28 cellular contexts compared by ENCODE assay signal in the genomic region with DNA sequence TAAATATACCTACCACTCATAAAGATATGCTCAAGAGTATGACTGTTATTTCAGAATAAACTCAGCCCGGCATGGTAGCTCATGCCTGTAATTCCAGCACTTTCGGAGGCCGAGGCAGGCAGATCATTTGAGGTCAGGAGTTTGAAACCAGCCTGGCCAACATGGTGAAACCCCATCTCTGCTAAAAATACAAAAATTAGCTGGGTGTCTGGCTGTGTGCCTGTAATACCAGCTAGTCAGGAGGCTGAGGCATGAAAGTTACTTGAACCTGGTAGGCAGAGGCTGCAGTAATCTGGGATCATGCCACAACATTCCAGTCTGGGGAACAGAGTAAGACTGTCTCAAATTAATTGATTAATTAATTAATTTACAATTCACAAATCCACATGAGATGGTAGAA.
"Had no signal": no experiment of that assay in that cellular context is flagged by ENCODE, and none has a peak within 500 bp of the region (broad histone marks: within the 10 kb centered on the region; RNA-seq: fewer than 3 reads in every experiment).

No MANE protein-coding gene starts in this region.

- H3K27me3 ChIP-seq: brain microvascular endothelial cell had no signal

- H3K4me3 ChIP-seq: K562 had no signal

- H3K4me1 Mint-ChIP-seq: activated T-helper 17 cell treated with anti-CD3 and anti-CD28 coated beads, Interleukin-2, amount 50 U/mL, for 72 hours had no signal

- DNase-seq: activated CD4-positive, alpha-beta T cell treated with anti-CD3 and anti-CD28 coated beads for 48 hours; activated CD4-positive, alpha-beta T cell treated with anti-CD3 and anti-CD28 coated beads, Interleukin-2, amount 50 U/mL, for 4 hours; activated CD4-positive, CD25-positive, alpha-beta regulatory T cell treated with anti-CD3 and anti-CD28 coated beads, Interleukin-2, amount 50 U/mL, for 72 hours; activated CD8-positive, alpha-beta memory T cell treated with anti-CD3 and anti-CD28 coated beads, Interleukin-2, amount 50 U/mL, for 48 hours; activated CD8-positive, alpha-beta T cell treated with anti-CD3 and anti-CD28 coated beads, Interleukin-2, amount 10 ng/mL, durations not matched to agents 7 days and 5 days; activated gamma-delta T cell; activated naive CD4-positive, alpha-beta T cell treated with anti-CD3 and anti-CD28 coated beads for 36 hours; activated T-cell treated with anti-CD3 and anti-CD28 coated beads, Interleukin-2, amount 50 U/mL, for 24 hours; amygdala; brain microvascular endothelial cell; cerebellar nuclear complex; Karpas-422; NCI-H1048; NCI-H146; NCI-H1930; NCI-H2171 treated with DMSO at 0.1 percent for 48 hours; NCI-H226; NCI-H526; NCI-H774; NK-92 treated with Interleukin-12 subunit alpha and Interleukin-12 subunit beta, amount 100 ng/mL, for 24 hours; PC-3; SHP77; T-helper 9 cell had no signal

- H3K36me3 Mint-ChIP-seq: activated naive CD8-positive, alpha-beta T cell; WTC11 had no signal

- H3K4me3 Mint-ChIP-seq: activated CD8-positive, alpha-beta T cell treated with anti-CD3 and anti-CD28 coated beads, Interleukin-2, amount 10 ng/mL, durations not matched to agents 7 days and 5 days; activated naive CD4-positive, alpha-beta T cell treated with anti-CD3 and anti-CD28 coated beads for 36 hours; activated naive CD8-positive, alpha-beta T cell; activated T-cell treated with anti-CD3 and anti-CD28 coated beads, Interleukin-2, amount 50 U/mL, for 24 hours; activated T-helper 17 cell treated with anti-CD3 and anti-CD28 coated beads, Interleukin-2, amount 50 U/mL, for 72 hours; T-helper 1 cell treated with Interleukin-12 subunit alpha and Interleukin-12 subunit beta and Interleukin-4 antibody, amounts not matched to agents 30 μg/mL and 1 μg/mL, for 36 hours; WTC11 had no signal

- H3K27ac ChIP-seq: brain microvascular endothelial cell had no signal

- H3K36me3 ChIP-seq: brain microvascular endothelial cell had no signal

- H3K27me3 Mint-ChIP-seq: activated naive CD8-positive, alpha-beta T cell; activated T-cell treated with anti-CD3 and anti-CD28 coated beads, Interleukin-2, amount 50 U/mL, for 24 hours had no signal

- H3K9me3 Mint-ChIP-seq: activated naive CD4-positive, alpha-beta T cell treated with anti-CD3 and anti-CD28 coated beads for 36 hours; activated T-cell treated with anti-CD3 and anti-CD28 coated beads, Interleukin-2, amount 50 U/mL, for 24 hours; activated T-helper 17 cell treated with anti-CD3 and anti-CD28 coated beads, Interleukin-2, amount 50 U/mL, for 72 hours; T-helper 1 cell treated with Interleukin-12 subunit alpha and Interleukin-12 subunit beta and Interleukin-4 antibody, amounts not matched to agents 30 μg/mL and 1 μg/mL, for 36 hours had no signal

- ATAC-seq: activated CD8-positive, alpha-beta T cell treated with anti-CD3 and anti-CD28 coated beads, Interleukin-2, amount 10 ng/mL, durations not matched to agents 7 days and 5 days; activated T-helper 17 cell treated with anti-CD3 and anti-CD28 coated beads, Interleukin-2, amount 50 U/mL, for 72 hours; K562; PC-3; WTC11 had no signal

- H3K27ac Mint-ChIP-seq: activated CD8-positive, alpha-beta T cell treated with anti-CD3 and anti-CD28 coated beads, Interleukin-2, amount 10 ng/mL, durations not matched to agents 7 days and 5 days; activated naive CD4-positive, alpha-beta T cell treated with anti-CD3 and anti-CD28 coated beads for 36 hours; activated naive CD8-positive, alpha-beta T cell; activated T-cell treated with anti-CD3 and anti-CD28 coated beads, Interleukin-2, amount 50 U/mL, for 24 hours; activated T-helper 17 cell treated with anti-CD3 and anti-CD28 coated beads, Interleukin-2, amount 50 U/mL, for 72 hours; T-helper 1 cell treated with Interleukin-12 subunit alpha and Interleukin-12 subunit beta and Interleukin-4 antibody, amounts not matched to agents 30 μg/mL and 1 μg/mL, for 36 hours; WTC11 had no signal
